Comparison of ENCODE assay signal across 10 cellular contexts in the genomic region with DNA sequence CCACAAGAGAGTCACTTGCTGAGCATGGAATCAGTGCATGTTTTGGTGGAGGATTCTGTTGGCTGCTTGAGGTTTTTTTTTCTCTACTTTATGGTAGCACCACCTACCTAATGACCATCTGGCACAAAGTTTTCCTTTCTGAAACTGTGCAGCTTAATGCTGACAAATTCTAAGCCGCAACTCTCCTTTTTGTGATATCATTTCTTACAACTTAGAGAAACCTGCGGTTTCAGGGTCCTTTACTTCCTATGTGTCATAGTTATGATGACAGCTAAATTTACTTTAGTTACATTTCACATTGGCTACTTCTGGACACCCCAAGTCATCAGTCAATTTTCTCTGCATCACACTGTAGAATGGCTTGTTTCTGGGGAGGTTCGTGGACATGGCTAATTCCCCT.
DNase-seq lines count a peak whose midpoint lies in the region; ATAC-seq lines count a peak whose summit lies in the region.
"Had no signal": no experiment of that assay in that cellular context is flagged by ENCODE, and none has a peak within 500 bp of the region (broad histone marks: within the 10 kb centered on the region; RNA-seq: fewer than 3 reads in every experiment).

No MANE protein-coding gene starts in this region.

- peaks cover 4% of the 10 kb centered on the region; the same call in 1 of the 2 replicates for H3K27me3 ChIP-seq in HAP-1 (ENCODE audit: low read depth)
- H3K27me3 ChIP-seq: vagina had no signal

- H3K36me3 ChIP-seq in HAP-1 (replicated peaks), result no peaks in the 10 kb centered on the region
- H3K36me3 ChIP-seq: vagina had no signal

- no peak overlapping the region for H3K4me3 ChIP-seq in HAP-1
- H3K4me3 ChIP-seq: vagina had no signal

- intact Hi-C loops in left colon (cut with DNase I, micrococcal nuclease), result no loop called here

- no peaks in the 10 kb centered on the region; the same call in 1 of the 2 replicates for H3K9me3 ChIP-seq in HAP-1
- H3K9me3 ChIP-seq: vagina had no signal

- H3K27me3 Mint-ChIP-seq in activated T-helper 17 cell treated with anti-CD3 and anti-CD28 coated beads, Interleukin-2, amount 50 U/mL, for 72 hours, result peaks cover 38% of the 10 kb centered on the region

- ATAC-seq in GM19455 (IDR thresholded peaks at IDR 0.05; ENCODE audit: unreplicated experiment) (peak; percentile 94), HG03103 (IDR thresholded peaks at IDR 0.05; ENCODE audit: low read depth, unreplicated experiment) (peak; percentile 69), left colon (no peak), HG02642 (IDR thresholded peaks at IDR 0.05; ENCODE audit: poor library complexity, unreplicated experiment) (no peak)
- ATAC-seq in activated T-helper 17 cell treated with anti-CD3 and anti-CD28 coated beads, Interleukin-2, amount 50 U/mL, for 72 hours (replicated peaks), result peak; percentile 62

- H3K27ac Mint-ChIP-seq in activated T-helper 17 cell treated with anti-CD3 and anti-CD28 coated beads, Interleukin-2, amount 50 U/mL, for 72 hours, result no peak overlapping the region
- H3K27ac Mint-ChIP-seq: activated CD4-positive, alpha-beta memory T cell treated with anti-CD3 and anti-CD28 coated beads, Interleukin-2, amount 10 ng/mL, durations not matched to agents 7 days and 5 days had no signal

- DNase-seq in DMS79 (lab: John Stamatoyannopoulos, UW) (peak; percentile 46), HAP-1 (ENCODE audit: low spot score in 2 of 2) (no peak), left colon (no peak)
- DNase-seq in NK-92 treated with Interleukin-12 subunit alpha and Interleukin-12 subunit beta, amount 100 ng/mL, for 24 hours (lab: John Stamatoyannopoulos, UW), result no peak
- DNase-seq: activated CD4-positive, alpha-beta memory T cell treated with anti-CD3 and anti-CD28 coated beads, Interleukin-2, amount 10 ng/mL, durations not matched to agents 7 days and 5 days had no signal

- H3K36me3 Mint-ChIP-seq in activated T-helper 17 cell treated with anti-CD3 and anti-CD28 coated beads, Interleukin-2, amount 50 U/mL, for 72 hours (ENCODE audit: low read depth), result no peaks in the 10 kb centered on the region

- no peak overlapping the region for H3K4me3 Mint-ChIP-seq in activated T-helper 17 cell treated with anti-CD3 and anti-CD28 coated beads, Interleukin-2, amount 50 U/mL, for 72 hours
- H3K4me3 Mint-ChIP-seq: activated CD4-positive, alpha-beta memory T cell treated with anti-CD3 and anti-CD28 coated beads, Interleukin-2, amount 10 ng/mL, durations not matched to agents 7 days and 5 days had no signal

- in situ Hi-C loops in HAP-1 (cut with MboI; ENCODE audit: low sequenced_read_pairs), result no loop called here

- no peaks in the 10 kb centered on the region for H3K4me1 Mint-ChIP-seq in activated T-helper 17 cell treated with anti-CD3 and anti-CD28 coated beads, Interleukin-2, amount 50 U/mL, for 72 hours

- no peaks in the 10 kb centered on the region; the same call in 1 of the 2 replicates for H3K4me1 ChIP-seq in HAP-1
- H3K4me1 ChIP-seq: vagina had no signal

- H3K9me3 Mint-ChIP-seq in activated T-helper 17 cell treated with anti-CD3 and anti-CD28 coated beads, Interleukin-2, amount 50 U/mL, for 72 hours, result peaks cover 8% of the 10 kb centered on the region

Comparison
In these comparisons a context has a peak if more than half of its experiments do, and no peak if none do; other contexts are left out.
1. ATAC-seq: peak in GM19455 (single experiment), HG03103 (single experiment) and activated T-helper 17 cell treated with anti-CD3 and anti-CD28 coated beads, Interleukin-2, amount 50 U/mL, for 72 hours (single experiment); none in left colon (single experiment) and HG02642 (single experiment).